ENCODE assay signal across 29 cellular contexts in the genomic region with DNA sequence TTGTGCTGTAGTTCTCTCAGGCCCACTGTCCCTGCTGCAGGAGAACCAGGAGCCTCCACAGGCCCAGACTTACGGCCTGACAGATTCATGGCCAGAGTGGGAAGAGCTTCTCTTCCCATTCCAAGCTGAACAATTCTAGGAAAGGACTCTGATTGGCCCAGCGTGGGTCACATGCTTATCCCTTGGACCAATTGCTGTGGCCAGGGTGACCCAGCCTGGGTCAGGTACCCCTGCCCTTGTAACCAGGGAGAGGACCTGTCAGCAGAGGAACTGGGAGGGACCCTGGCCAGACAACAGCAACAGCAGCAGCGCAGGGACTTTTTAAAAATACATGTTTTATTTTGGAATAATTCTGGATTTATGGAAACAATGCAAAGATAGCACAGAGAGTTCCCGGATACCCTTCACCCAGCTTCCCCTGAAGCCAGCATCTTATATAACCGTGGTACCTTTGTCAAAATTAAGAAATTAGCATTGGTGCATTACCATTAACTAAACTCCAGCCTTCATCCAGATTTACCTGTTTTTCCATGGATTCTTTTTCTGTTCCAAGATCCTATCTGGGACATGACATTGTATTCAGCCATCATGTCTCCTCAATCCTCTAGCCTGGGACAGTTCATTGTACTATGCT. TPM values are rescaled to one million over a fixed set of nuclear protein-coding genes. Genes with fewer than 3 reads are reported as not detected.
"Had no signal": no experiment of that assay in that cellular context is flagged by ENCODE, and none has a peak within 500 bp of the region (broad histone marks: within the 10 kb centered on the region; RNA-seq: fewer than 3 reads in every experiment).

No MANE protein-coding gene starts in this region.

- ATAC-seq: activated CD4-positive, CD25-positive, alpha-beta regulatory T cell treated with anti-CD3 and anti-CD28 coated beads, Interleukin-2, amount 50 U/mL, for 24 hours; activated CD8-positive, alpha-beta T cell treated with anti-CD3 and anti-CD28 coated beads, Interleukin-2, amount 10 ng/mL, durations not matched to agents 7 days and 5 days; activated naive CD4-positive, alpha-beta T cell treated with anti-CD3 and anti-CD28 coated beads, Interleukin-2, amount 50 U/mL, for 72 hours; activated naive CD8-positive, alpha-beta T cell treated with anti-CD3 and anti-CD28 coated beads, Interleukin-2, amount 50 U/mL, for 24 hours; T-cell had no signal

- H3K27me3 ChIP-seq: ascending aorta had no signal

- H3K27ac Mint-ChIP-seq: activated CD8-positive, alpha-beta T cell treated with anti-CD3 and anti-CD28 coated beads, Interleukin-2, amount 10 ng/mL, durations not matched to agents 7 days and 5 days; activated naive CD4-positive, alpha-beta T cell treated with anti-CD3 and anti-CD28 coated beads, Interleukin-2, amount 50 U/mL, for 72 hours; activated naive CD8-positive, alpha-beta T cell treated with anti-CD3 and anti-CD28 coated beads, Interleukin-2, amount 50 U/mL, for 24 hours; activated T-cell treated with anti-CD3 and anti-CD28 coated beads, Interleukin-2, amount 50 U/mL, for 24 hours; activated T-helper 1 cell treated with anti-CD3 and anti-CD28 coated beads, Interleukin-12 subunit alpha, Interleukin-12 subunit beta, Interleukin-2, Interleukin-4 antibody, amounts not matched to agents 30 ng/mL and 10 ng/mL and 1 ng/mL, durations not matched to agents 14 hours and 24 hours and 36 hours; brain; T-cell had no signal

- H3K9me3 Mint-ChIP-seq: central memory CD8-positive, alpha-beta T cell had no signal

- H3K9me3 ChIP-seq: ascending aorta had no signal

- H3K36me3 Mint-ChIP-seq: brain had no signal

- H3K4me3 ChIP-seq: ascending aorta, SK-N-MC had no signal

- H3K4me3 Mint-ChIP-seq: activated CD8-positive, alpha-beta T cell treated with anti-CD3 and anti-CD28 coated beads, Interleukin-2, amount 10 ng/mL, durations not matched to agents 7 days and 5 days; activated naive CD8-positive, alpha-beta T cell treated with anti-CD3 and anti-CD28 coated beads, Interleukin-2, amount 50 U/mL, for 24 hours; activated T-cell treated with anti-CD3 and anti-CD28 coated beads, Interleukin-2, amount 50 U/mL, for 24 hours; activated T-helper 1 cell treated with anti-CD3 and anti-CD28 coated beads, Interleukin-12 subunit alpha, Interleukin-12 subunit beta, Interleukin-2, Interleukin-4 antibody, amounts not matched to agents 30 ng/mL and 10 ng/mL and 1 ng/mL, durations not matched to agents 14 hours and 24 hours and 36 hours; brain; central memory CD8-positive, alpha-beta T cell; T-cell had no signal

- DNase-seq: activated CD4-positive, alpha-beta T cell treated with anti-CD3 and anti-CD28 coated beads for 4 hours; activated CD8-positive, alpha-beta memory T cell treated with anti-CD3 and anti-CD28 coated beads, Interleukin-2, amount 50 U/mL, for 48 hours; activated CD8-positive, alpha-beta T cell treated with anti-CD3 and anti-CD28 coated beads, Interleukin-2, amount 10 ng/mL, durations not matched to agents 7 days and 5 days; activated effector memory CD4-positive, alpha-beta T cell treated with Interleukin-2 at 50 U/mL for 16 hours; activated naive CD4-positive, alpha-beta T cell treated with Interleukin-2 at 50 U/mL for 16 hours; activated naive CD8-positive, alpha-beta T cell treated with anti-CD3 and anti-CD28 coated beads, Interleukin-2, amount 50 U/mL, for 24 hours; activated T-cell treated with anti-CD3 and anti-CD28 coated beads, Interleukin-2, amount 50 U/mL, for 24 hours; amniotic stem cell; KG1; NCI-H1048; NCI-H146; NCI-H187 treated with DMSO at 0.1 percent for 48 hours; NCI-H2081 treated with DMSO at 0.1 percent for 48 hours; NCI-H345; NCI-H510A; NCI-H526 treated with DMSO at 0.1 percent for 48 hours; NCI-H82; T-cell; T-helper 2 cell; T1000; WERI-Rb-1 had no signal

- H3K27ac ChIP-seq: ascending aorta, SK-N-MC, WERI-Rb-1 had no signal

- H3K4me1 Mint-ChIP-seq: central memory CD8-positive, alpha-beta T cell had no signal

- H3K36me3 ChIP-seq: ascending aorta, WERI-Rb-1 had no signal

- H3K4me1 ChIP-seq: ascending aorta had no signal

RNA-seq across cellular contexts. Expression of a gene that starts 8.8 kb away (rescaled TPM):
- total RNA-seq: ascending aorta had no signal

RNA-seq across cellular contexts. Expression of a gene that starts 50.1 kb away (rescaled TPM):
- total RNA-seq: RPMI7951 had no signal
